Comparison of ENCODE assay signal across 8 cellular contexts in genomic region chr1:211352985-211353515, GRCh38. TPM values are rescaled to one million over a fixed set of nuclear protein-coding genes. Genes with fewer than 3 reads are reported as not detected.
A peak's percentile ranks its signal among the peaks of the same experiment; 100 is the strongest.
DNase-seq lines count a peak whose midpoint lies in the region; ATAC-seq, FAIRE-seq and TF ChIP-seq lines count a peak whose summit lies in the region.

No MANE protein-coding gene starts in this region.

- H3K4me3 ChIP-seq in colonic mucosa (no peak overlapping the region), pancreas (no peak overlapping the region)

- H3K4me3 Mint-ChIP-seq in activated B cell treated with CpG ODN at 0.5 μM for 24 hours = peak overlapping the region; percentile 55

- peak; percentile 79 for ATAC-seq in GM21381 (IDR thresholded peaks at IDR 0.05; ENCODE audit: unreplicated experiment)
- ATAC-seq in activated B cell treated with CpG ODN at 0.5 μM for 24 hours (ENCODE audit: low read depth) = peak; percentile 83
- peak; percentile 41 to 78 (median 70) for ATAC-seq in pancreas
- no peak for ATAC-seq in HG02970 (IDR thresholded peaks at IDR 0.05; ENCODE audit: low FRiP score, unreplicated experiment)

- H3K4me1 Mint-ChIP-seq in activated B cell treated with CpG ODN at 0.5 μM for 24 hours = peaks cover 60% of the 10 kb centered on the region

- H3K9me3 ChIP-seq in colonic mucosa (no peaks in the 10 kb centered on the region), pancreas (no peaks in the 10 kb centered on the region)

- H3K9ac ChIP-seq in colonic mucosa (ENCODE audit: low read depth in 2 of 2, low read length in 2 of 2) = no peak overlapping the region

- intact Hi-C loops in activated B cell treated with CpG ODN at 0.5 μM for 24 hours (cut with micrococcal nuclease) (loop anchor here (1.0 to 10.0 kb wide), 4 partner anchors 16 to 946 kb away; no protein-coding TSS in a partner anchor), colonic mucosa (cut with DNase I) (loop anchor here (1.0 kb wide), 1 partner anchor 30 kb away; no protein-coding TSS in a partner anchor), pancreas (cut with DNase I) (no loop called here)

- H3K27me3 Mint-ChIP-seq in activated B cell treated with CpG ODN at 0.5 μM for 24 hours = no peaks in the 10 kb centered on the region

- peak; percentile 29 for DNase-seq in EL
- DNase-seq in HTR-8/SVneo (ENCODE audit: insufficient read length, low spot score) = peak; percentile 25
- no peak for DNase-seq in activated B cell treated with CpG ODN at 0.5 μM for 24 hours
- DNase-seq in colonic mucosa = peak; percentile 78
- peak in 1 of 6 donors; percentile 37 for DNase-seq in pancreas
- no peak for DNase-seq in OCI-M2 (lab: John Stamatoyannopoulos, UW; ENCODE audit: unreplicated experiment)

- H3K9me3 Mint-ChIP-seq in activated B cell treated with CpG ODN at 0.5 μM for 24 hours = no peaks in the 10 kb centered on the region

- peak overlapping the region; percentile 94 for H3K27ac Mint-ChIP-seq in activated B cell treated with CpG ODN at 0.5 μM for 24 hours

- H3K27me3 ChIP-seq in colonic mucosa (no peaks in the 10 kb centered on the region), pancreas (no peaks in the 10 kb centered on the region)

- POLR2A ChIA-PET in activated B cell treated with CpG ODN at 0.5 μM for 24 hours (lab: Charles Lee) = interaction anchor here (0.6 to 1.2 kb wide), 3 partner anchors 25 to 90 kb away, joined by 4 to 7 read pairs (median 4); no protein-coding TSS in a partner anchor

- FAIRE-seq in HTR-8/SVneo (lab: Jason Lieb, UNC) (no peak), pancreas (lab: Jason Lieb, UNC) (no peak)

- H3K36me3 ChIP-seq in colonic mucosa (peaks cover 8% of the 10 kb centered on the region), pancreas (peaks cover 0 to 6% (median 0%) of the 10 kb centered on the region in 3 donors)

- no peak for TF ChIP-seq CTCF in activated B cell treated with CpG ODN at 0.5 μM for 24 hours (IDR thresholded peaks at IDR 0.05)
- peak; percentile 81 for TF ChIP-seq CTCF in colonic mucosa (IDR thresholded peaks at IDR 0.05)
- peak; percentile 21 to 58 (median 44) for TF ChIP-seq CTCF in pancreas (IDR thresholded peaks at IDR 0.05)

- peaks cover 56% of the 10 kb centered on the region for H3K36me3 Mint-ChIP-seq in activated B cell treated with CpG ODN at 0.5 μM for 24 hours (ENCODE audit: low read depth)

- no peaks in the 10 kb centered on the region for H3K4me1 ChIP-seq in colonic mucosa
- H3K4me1 ChIP-seq in pancreas = peaks cover 0 to 2% (median under 1%) of the 10 kb centered on the region in 3 donors

- H3K27ac ChIP-seq in colonic mucosa = no peak overlapping the region
- no peak overlapping the region for H3K27ac ChIP-seq in pancreas

- 68 to 70% methylated on average over 8 of the region's 8 CpGs for WGBS in pancreas, 2 donors

- CTCF ChIA-PET in activated B cell treated with CpG ODN at 0.5 μM for 24 hours (lab: Charles Lee) = interaction anchor here (1.0 to 4.7 kb wide), 3 partner anchors 13 to 29 kb away, joined by 3 to 34 read pairs (median 15); no protein-coding TSS in a partner anchor

RNA-seq across cellular contexts. Expression of gene TRAF5, which starts 26.4 kb away (rescaled TPM):
- 61.4 and 73.1 TPM in 2 replicates for total RNA-seq in activated B cell treated with CpG ODN at 0.5 μM for 24 hours
- total RNA-seq in colonic mucosa = 10 to 100 TPM; 13.9 to 14.5 TPM
- 10 to 100 TPM; 14.5 to 26.1 (median 21.3) TPM for total RNA-seq in pancreas
- 10 to 100 TPM; 23.8 to 26.6 TPM for polyA plus RNA-seq in pancreas

Comparison
In these comparisons a context has a peak if more than half of its experiments do, and no peak if none do; other contexts are left out.
1. DNase-seq: peak in EL (single experiment), HTR-8/SVneo (single experiment) and colonic mucosa (single experiment); none in activated B cell treated with CpG ODN at 0.5 μM for 24 hours (single experiment) and OCI-M2 (single experiment).
2. intact Hi-C loops: an anchor here in activated B cell treated with CpG ODN at 0.5 μM for 24 hours (1.0 to 10.0 kb wide) and colonic mucosa (1.0 kb wide); none called in pancreas.